In genomic region chr2:64379221-64379620, GRCh38 we compare ENCODE assay signal across 23 cellular contexts.
"Had no signal": no experiment of that assay in that cellular context is flagged by ENCODE, and none has a peak within 500 bp of the region (broad histone marks: within the 10 kb centered on the region; RNA-seq: fewer than 3 reads in every experiment).

No MANE protein-coding gene starts in this region.

- H3K36me3 ChIP-seq: SJSA1 had no signal

- DNase-seq: Karpas-422, KG1, MM.1S, MV-4-11, NCI-H1048, NCI-H1105, NCI-H1417, NCI-H1436 treated with DMSO at 0.1 percent for 48 hours, NCI-H1694, NCI-H187 treated with DMSO at 0.1 percent for 48 hours, NCI-H2081, NCI-H2107, NCI-H2171, NCI-H226, NCI-H446, NCI-H510A, NCI-H524 treated with DMSO at 0.1 percent for 48 hours, NCI-H69, NCI-H774, SHP77 had no signal

- H3K9me3 ChIP-seq: SJSA1 had no signal

- H3K27ac ChIP-seq: RWPE1, SJSA1, SK-N-MC had no signal

- H3K27me3 ChIP-seq: SJSA1 had no signal

- H3K4me1 ChIP-seq: SJSA1 had no signal

- H3K4me3 ChIP-seq: SJSA1, SK-N-MC had no signal
